In genomic region chr12:46492471-46493351, GRCh38 we compare ENCODE assay signal across 11 cellular contexts.
DNase-seq lines count a peak whose midpoint lies in the region; ATAC-seq, FAIRE-seq and TF ChIP-seq lines count a peak whose summit lies in the region.
"Had no signal": no experiment of that assay in that cellular context is flagged by ENCODE, and none has a peak within 500 bp of the region (broad histone marks: within the 10 kb centered on the region; RNA-seq: fewer than 3 reads in every experiment).

No MANE protein-coding gene starts in this region.

- H3K9ac ChIP-seq in K562 (ENCODE audit: insufficient read depth in 1 of 2, low read depth in 2 of 2, low read length in 2 of 2): no peak overlapping the region

- H3K4me2 ChIP-seq in K562 (ENCODE audit: insufficient read depth, low read length): no peak overlapping the region

- no peaks in the 10 kb centered on the region for H3K36me3 ChIP-seq in K562 (ENCODE audit: control insufficient read depth, insufficient read depth, low read length)
- no peaks in the 10 kb centered on the region for H3K36me3 ChIP-seq in upper lobe of right lung

- H3K36me3 Mint-ChIP-seq in activated naive CD4-positive, alpha-beta T cell treated with anti-CD3 and anti-CD28 coated beads, Interleukin-2, amount 10 ng/mL, durations not matched to agents 7 days and 5 days: peaks cover 1% of the 10 kb centered on the region
- H3K36me3 Mint-ChIP-seq: CD14-positive monocyte had no signal

- no peak overlapping the region for H3K4me3 ChIP-seq in K562
- H3K4me3 ChIP-seq in upper lobe of right lung: no peak overlapping the region

- H3K27me3 ChIP-seq in K562 (ENCODE audit: control insufficient read depth in 2 of 2, insufficient read depth in 2 of 2, low read length in 2 of 2) (no peaks in the 10 kb centered on the region), upper lobe of right lung (no peaks in the 10 kb centered on the region)

- H3K9me3 ChIP-seq in K562 (replicated peaks; ENCODE audit: control insufficient read depth, insufficient read depth, low read depth, low read length) (no peaks in the 10 kb centered on the region), upper lobe of right lung (no peaks in the 10 kb centered on the region)

- CTCF ChIA-PET in activated naive CD4-positive, alpha-beta T cell treated with anti-CD3 and anti-CD28 coated beads, Interleukin-2, amount 10 ng/mL, durations not matched to agents 7 days and 5 days (lab: Charles Lee): no interaction called here
- CTCF ChIA-PET in K562 (lab: Yijun Ruan, JAX; ENCODE audit: low intra/inter-chr PET ratio): no interaction called here

- no peaks in the 10 kb centered on the region for H3K9me1 ChIP-seq in K562 (ENCODE audit: control insufficient read depth, insufficient read depth, low read length)

- TF ChIP-seq CTCF in K562 (IDR thresholded peaks at IDR 0.05 in 2 of 3, conservative IDR thresholded peaks at IDR 0.05 in 1 of 3; ENCODE audit: insufficient read depth in 2 of 3, low read depth in 1 of 3, low read length in 3 of 3): no peak
- TF ChIP-seq CTCF in upper lobe of right lung (IDR thresholded peaks at IDR 0.05): no peak

- TF ChIP-seq RAD21 in K562 (CRISPR knock-in tag; conservative IDR thresholded peaks at IDR 0.05 in 1 of 2, IDR thresholded peaks at IDR 0.05 in 1 of 2): no peak

- H3K4me3 Mint-ChIP-seq in activated naive CD4-positive, alpha-beta T cell treated with anti-CD3 and anti-CD28 coated beads, Interleukin-2, amount 10 ng/mL, durations not matched to agents 7 days and 5 days: no peak overlapping the region
- H3K4me3 Mint-ChIP-seq: activated naive CD8-positive, alpha-beta T cell treated with anti-CD3 and anti-CD28 coated beads, Interleukin-2, amount 50 U/mL, for 24 hours; CD14-positive monocyte; naive thymus-derived CD4-positive, alpha-beta T cell had no signal

- H3K27ac Mint-ChIP-seq in activated naive CD4-positive, alpha-beta T cell treated with anti-CD3 and anti-CD28 coated beads, Interleukin-2, amount 10 ng/mL, durations not matched to agents 7 days and 5 days: peak overlapping the region; percentile 50
- H3K27ac Mint-ChIP-seq: activated naive CD8-positive, alpha-beta T cell treated with anti-CD3 and anti-CD28 coated beads, Interleukin-2, amount 50 U/mL, for 24 hours; CD14-positive monocyte had no signal

- intact Hi-C loops in K562 (cut with micrococcal nuclease): no loop called here
- intact Hi-C loops in upper lobe of right lung (cut with DNase I): no loop called here

- no peaks in the 10 kb centered on the region for H3K27me3 Mint-ChIP-seq in activated naive CD4-positive, alpha-beta T cell treated with anti-CD3 and anti-CD28 coated beads, Interleukin-2, amount 10 ng/mL, durations not matched to agents 7 days and 5 days
- H3K27me3 Mint-ChIP-seq: activated naive CD8-positive, alpha-beta T cell treated with anti-CD3 and anti-CD28 coated beads, Interleukin-2, amount 50 U/mL, for 24 hours; naive thymus-derived CD4-positive, alpha-beta T cell had no signal

- H2AFZ ChIP-seq in K562 (ENCODE audit: low read depth, low read length): no peak overlapping the region

- no peak for DNase-seq in activated naive CD4-positive, alpha-beta T cell treated with anti-CD3 and anti-CD28 coated beads, Interleukin-2, amount 10 ng/mL, durations not matched to agents 7 days and 5 days
- DNase-seq in activated naive CD4-positive, alpha-beta T cell (lab: John Stamatoyannopoulos, UW): no peak
- no peak for DNase-seq in K562 (ENCODE audit: extremely low read depth in 1 of 4, low spot score in 3 of 4)
- peak; percentile 71 for DNase-seq in kidney glomerular epithelial cell (lab: John Stamatoyannopoulos, UW)
- no peak for DNase-seq in upper lobe of right lung
- no peak for DNase-seq in activated CD4-positive, alpha-beta T cell treated with anti-CD3 and anti-CD28 coated beads for 4 hours
- no peak for DNase-seq in T-helper 2 cell
- DNase-seq: activated naive CD8-positive, alpha-beta T cell treated with anti-CD3 and anti-CD28 coated beads, Interleukin-2, amount 50 U/mL, for 24 hours; naive thymus-derived CD4-positive, alpha-beta T cell had no signal

- H4K20me1 ChIP-seq in K562 (replicated peaks; ENCODE audit: control insufficient read depth, insufficient read depth, low read length): no peaks in the 10 kb centered on the region

- WGBS in K562 (ENCODE audit: insufficient coverage, low coverage, missing lambda C conversion rate): 44% methylated on average over 10 of the region's 10 CpGs

- no peaks in the 10 kb centered on the region for H3K4me1 ChIP-seq in K562 (replicated peaks in 1 of 2; ENCODE audit: control insufficient read depth in 2 of 2, insufficient read depth in 2 of 2, low read length in 2 of 2)
- peaks cover 23% of the 10 kb centered on the region for H3K4me1 ChIP-seq in upper lobe of right lung

- no TSS peak for BruUV-seq in K562 (replicated peaks; lab: Mats Ljungman, UMichigan)

- TF ChIP-seq EP300 in K562 (IDR thresholded peaks at IDR 0.05; ENCODE audit: low read length): no peak

- ATAC-seq in K562 (no peak), upper lobe of right lung (peak; percentile 79), GM21526 (IDR thresholded peaks at IDR 0.05; ENCODE audit: low FRiP score, unreplicated experiment) (no peak)
- ATAC-seq: activated naive CD8-positive, alpha-beta T cell treated with anti-CD3 and anti-CD28 coated beads, Interleukin-2, amount 50 U/mL, for 24 hours; naive thymus-derived CD4-positive, alpha-beta T cell had no signal

- no peak for FAIRE-seq in K562 (lab: Jason Lieb, UNC)

- no peaks in the 10 kb centered on the region for H3K79me2 ChIP-seq in K562 (ENCODE audit: control insufficient read depth, insufficient read depth, low read length)

- no peak overlapping the region for H3K27ac ChIP-seq in K562 (ENCODE audit: extremely low read depth, low read depth, low read length)
- H3K27ac ChIP-seq in upper lobe of right lung: peak overlapping the region; percentile 72

- no peaks in the 10 kb centered on the region for H3K9me3 Mint-ChIP-seq in activated naive CD4-positive, alpha-beta T cell treated with anti-CD3 and anti-CD28 coated beads, Interleukin-2, amount 10 ng/mL, durations not matched to agents 7 days and 5 days
- H3K9me3 Mint-ChIP-seq: activated naive CD8-positive, alpha-beta T cell treated with anti-CD3 and anti-CD28 coated beads, Interleukin-2, amount 50 U/mL, for 24 hours had no signal

- in situ Hi-C loops in K562 (cut with MboI): no loop called here

- no peak for TF ChIP-seq POLR2A in K562 (conservative IDR thresholded peaks at IDR 0.05)

- POLR2A ChIA-PET in K562 (lab: Yijun Ruan, JAX): interaction anchor here (1.0 kb wide), 1 partner anchor 17 kb away, joined by 3 read pairs; no protein-coding TSS in a partner anchor

- H3K4me1 Mint-ChIP-seq in activated naive CD4-positive, alpha-beta T cell treated with anti-CD3 and anti-CD28 coated beads, Interleukin-2, amount 10 ng/mL, durations not matched to agents 7 days and 5 days: no peaks in the 10 kb centered on the region
- H3K4me1 Mint-ChIP-seq: activated naive CD8-positive, alpha-beta T cell treated with anti-CD3 and anti-CD28 coated beads, Interleukin-2, amount 50 U/mL, for 24 hours had no signal

TF ChIP-seq in K562, 482 proteins besides CTCF, POLR2A, EP300 and RAD21 (continues in another document):
- TF ChIP-seq ATF7 (IDR thresholded peaks at IDR 0.05) (peak; percentile 94), ESRRA (IDR thresholded peaks at IDR 0.05; ENCODE audit: borderline replicate concordance, low read depth) (0 out of 2 replicates have a peak, but pooled peaks have one; percentile 50), JUND (IDR thresholded peaks at IDR 0.05; ENCODE audit: borderline replicate concordance, low read depth, low read length) (peak; percentile 80), JUND (tag; IDR thresholded peaks at IDR 0.05; ENCODE audit: borderline replicate concordance, low read depth, low read length) (peak; percentile 84), ARID1B (IDR thresholded peaks at IDR 0.05) (peak; percentile 35; the same call in 1 of the 2 replicates), VEZF1 (CRISPR knock-in tag; IDR thresholded peaks at IDR 0.05) (no peak), CREB1 (IDR thresholded peaks at IDR 0.05) (no peak), CREB1 (CRISPR knock-in tag; IDR thresholded peaks at IDR 0.05) (peak; percentile 61), SMARCA5 (IDR thresholded peaks at IDR 0.05) (no peak), ELF2 (CRISPR knock-in tag; IDR thresholded peaks at IDR 0.05) (no peak), RNF219 (CRISPR knock-in tag; IDR thresholded peaks at IDR 0.05) (no peak)
